8 cellular contexts compared by ENCODE assay signal in genomic region chr4:109815151-109816081, GRCh38. TPM values are rescaled to one million over a fixed set of nuclear protein-coding genes. Genes with fewer than 3 reads are reported as not detected.
DNase-seq lines count a peak whose midpoint lies in the region; ATAC-seq and TF ChIP-seq lines count a peak whose summit lies in the region.

GAR1 (plus strand) TSS chr4:109815762; CDS start chr4:109816165, 403 bp downstream.

- peak within 1 kb of the TSS; percentile 99 for H3K4me2 ChIP-seq in KMS-11

- peak within 1 kb of the TSS; percentile 87 for H2AFZ ChIP-seq in KMS-11 (ENCODE audit: low read depth)

- H3K27ac ChIP-seq in KMS-11 (peak within 1 kb of the TSS; percentile 60), Peyer's patch (peak within 1 kb of the TSS; percentile 76 to 87 (median 83)), esophagus squamous epithelium (peak within 1 kb of the TSS; percentile 72 to 96 (median 90))

- peak within 1 kb of the TSS; percentile 86 for H3K9ac ChIP-seq in KMS-11

- intact Hi-C loops in esophagus squamous epithelium (cut with DNase I), result loop anchor here (5.0 to 10.0 kb wide), 3 partner anchors 88 to 398 kb away; partner anchors contain the start of gene CASP6

- TF ChIP-seq CTCF in KMS-11 (conservative IDR thresholded peaks at IDR 0.05; ENCODE audit: low read depth, low read length) (no peak), Peyer's patch (IDR thresholded peaks at IDR 0.05) (no peak), esophagus squamous epithelium (IDR thresholded peaks at IDR 0.05) (peak in 1 of 6 experiments; percentile 12)

- H3K4me3 ChIP-seq in KMS-11 (IDR thresholded peaks at IDR 0.05; ENCODE audit: insufficient read depth, low read depth, low read length) (peak within 1 kb of the TSS; percentile 79), Peyer's patch (peak within 1 kb of the TSS; percentile 61 to 86 (median 72)), esophagus squamous epithelium (peak within 1 kb of the TSS; percentile 76 to 87 (median 78))

- TF ChIP-seq POLR2A in Peyer's patch (IDR thresholded peaks at IDR 0.05) (peak; percentile 56 to 67), esophagus squamous epithelium (IDR thresholded peaks at IDR 0.05) (peak in 2 of 4 donors; percentile 40 to 64)

- H3K9me3 ChIP-seq in Peyer's patch, result no peaks in the 10 kb centered on the region
- no peaks in the 10 kb centered on the region for H3K9me3 ChIP-seq in esophagus squamous epithelium

- ATAC-seq in GM21737 (IDR thresholded peaks at IDR 0.05; ENCODE audit: unreplicated experiment), result peak; percentile 99

- DNase-seq in DMS53 treated with DMSO at 0.1 percent for 48 hours (lab: John Stamatoyannopoulos, UW; ENCODE audit: unreplicated experiment) (peak; percentile 80), Peyer's patch (peak; percentile 90 to 97 (median 91)), esophagus squamous epithelium (lab: John Stamatoyannopoulos, UW) (peak; percentile 62), myocyte (ENCODE audit: low read depth) (peak; percentile 93)
- peak; percentile 86 to 91 for DNase-seq in activated T-cell treated with anti-CD3 and anti-CD28 coated beads, Interleukin-2, amount 50 U/mL, for 48 hours
- DNase-seq in stimulated activated CD8-positive, alpha-beta memory T cell treated with anti-CD3 and anti-CD28 coated beads, Interleukin-7, amount 100 ng/mL, for 48 hours (ENCODE audit: extremely low read depth in 1 of 2, low read depth in 1 of 2), result peak; percentile 74 to 88

- H3K36me3 ChIP-seq in KMS-11 (ENCODE audit: insufficient read depth), result peaks cover 12% of the 10 kb centered on the region; the same call in 1 of the 2 replicates
- peaks cover 0 to 16% (median 0%) of the 10 kb centered on the region in 3 donors for H3K36me3 ChIP-seq in Peyer's patch
- peaks cover 0 to 30% (median 0%) of the 10 kb centered on the region in 3 donors for H3K36me3 ChIP-seq in esophagus squamous epithelium

- peaks cover 23% of the 10 kb centered on the region for H3K4me1 ChIP-seq in KMS-11 (ENCODE audit: low read depth, poor library complexity, severe bottlenecking)
- H3K4me1 ChIP-seq in Peyer's patch, result peaks cover 0 to 14% (median 5%) of the 10 kb centered on the region in 4 donors
- peaks cover 0 to 46% (median 13%) of the 10 kb centered on the region in 3 donors for H3K4me1 ChIP-seq in esophagus squamous epithelium

- WGBS in esophagus squamous epithelium, 2 donors, result 0 to 1% methylated on average over 29 to 33 of the region's 53 CpGs

- H4K20me1 ChIP-seq in KMS-11 (ENCODE audit: insufficient read depth), result no peaks in the 10 kb centered on the region

- peaks cover 28% of the 10 kb centered on the region for H3K79me2 ChIP-seq in KMS-11 (ENCODE audit: insufficient read depth, low read depth)

- H3K27me3 ChIP-seq in KMS-11 (ENCODE audit: insufficient read depth, low read depth), result no peaks in the 10 kb centered on the region
- no peaks in the 10 kb centered on the region for H3K27me3 ChIP-seq in Peyer's patch
- H3K27me3 ChIP-seq in esophagus squamous epithelium, result no peaks in the 10 kb centered on the region

RNA-seq across cellular contexts. Expression of gene GAR1, which starts in this region (rescaled TPM):
- total RNA-seq in Peyer's patch, result 1 to 10 TPM in 3 of 4 donors, not detected in 1; 2.1 to 4.9 (median 4.2) TPM
- 10 to 100 TPM in 3 of 4 donors, 1 to 10 TPM in 1; 5.9 to 14.2 (median 11.3) TPM for total RNA-seq in esophagus squamous epithelium
- total RNA-seq in myocyte, result 11.9 and 18.1 TPM in 2 replicates
- polyA plus RNA-seq in myocyte (2012), result 33.5 TPM

Comparison
In these comparisons a context has a peak if more than half of its experiments do, and no peak if none do; other contexts are left out.
1. Peak in every context shown above with its lines: DNase-seq, ATAC-seq, H3K4me3 ChIP-seq and H3K27ac ChIP-seq.